ENCODE assay signal across 8 cellular contexts in genomic region chr6:31945507-31946369, GRCh38. TPM values are rescaled to one million over a fixed set of nuclear protein-coding genes. Genes with fewer than 3 reads are reported as not detected.
A peak's percentile ranks its signal among the peaks of the same experiment; 100 is the strongest.
DNase-seq lines count a peak whose midpoint lies in the region; ATAC-seq, FAIRE-seq and TF ChIP-seq lines count a peak whose summit lies in the region.

CFB (plus strand) TSS chr6:31946095; CDS start chr6:31946222, 127 bp downstream.

- no TSS peak for BruUV-seq in endothelial cell of umbilical vein (replicated peaks; lab: Mats Ljungman, UMichigan)

- H3K4me1 ChIP-seq in ACC112 (ENCODE audit: control insufficient read depth, insufficient read depth, low read length, unreplicated experiment) (peaks cover 43% of the 10 kb centered on the region), endothelial cell of umbilical vein (ENCODE audit: control insufficient read depth, extremely low read depth, insufficient read depth, low read length) (peaks cover 3% of the 10 kb centered on the region)

- H3K4me3 ChIP-seq in ACC112 (ENCODE audit: low read depth, low read length), result peak within 1 kb of the TSS; percentile 73
- peak within 1 kb of the TSS; percentile 38 for H3K4me3 ChIP-seq in MG63
- H3K4me3 ChIP-seq in endothelial cell of umbilical vein (replicated peaks in 1 of 3; ENCODE audit: insufficient read depth in 1 of 3, low read depth in 1 of 3, low read length in 3 of 3), result no peak within 1 kb of the TSS

- H3K9ac ChIP-seq in endothelial cell of umbilical vein (replicated peaks; ENCODE audit: extremely low read depth, insufficient read depth, low read length), result no peak within 1 kb of the TSS

- POLR2A ChIA-PET in endothelial cell of umbilical vein (lab: Charles Lee), result interaction anchor here (0.6 kb wide), 2 partner anchors 38 to 164 kb away, joined by 9 to 11 read pairs; no protein-coding TSS in a partner anchor

- no peak within 1 kb of the TSS for H3K4me2 ChIP-seq in endothelial cell of umbilical vein (ENCODE audit: insufficient read depth, low read length)

- peak within 1 kb of the TSS; percentile 91 for H3K27ac ChIP-seq in ACC112 (ENCODE audit: low read depth, low read length)
- no peak within 1 kb of the TSS for H3K27ac ChIP-seq in endothelial cell of umbilical vein (ENCODE audit: insufficient read depth, low read depth, low read length)

- H3K36me3 ChIP-seq in ACC112 (ENCODE audit: insufficient read depth, low read length) (no peaks in the 10 kb centered on the region), MG63 (no peaks in the 10 kb centered on the region), endothelial cell of umbilical vein (ENCODE audit: control insufficient read depth in 2 of 2, extremely low read depth in 1 of 2, insufficient read depth in 2 of 2, low read length in 2 of 2) (no peaks in the 10 kb centered on the region)

- intact Hi-C loops in endothelial cell of umbilical vein (cut with micrococcal nuclease), result no loop called here

- H3K9me3 ChIP-seq in MG63, result no peaks in the 10 kb centered on the region
- H3K9me3 ChIP-seq in endothelial cell of umbilical vein (replicated peaks; ENCODE audit: control insufficient read depth, insufficient read depth, low read length), result no peaks in the 10 kb centered on the region

- FAIRE-seq in endothelial cell of umbilical vein (lab: Jason Lieb, UNC), result peak; percentile 64

- CTCF ChIA-PET in endothelial cell of umbilical vein (lab: Charles Lee), result interaction anchor here (1.0 to 1.4 kb wide), 3 partner anchors 12 to 44 kb away, joined by 3 to 4 read pairs (median 3); partner anchors contain the start of gene ZBTB12

- peak; percentile 89 for DNase-seq in MG63
- peak; percentile 56 for DNase-seq in endothelial cell of umbilical vein (ENCODE audit: low read depth, low spot score)
- peak; percentile 66 for DNase-seq in myocyte (ENCODE audit: low read depth)
- DNase-seq in activated CD4-positive, CD25-positive, alpha-beta regulatory T cell (lab: John Stamatoyannopoulos, UW), result no peak

- TF ChIP-seq CTCF in endothelial cell of umbilical vein (IDR thresholded peaks at IDR 0.05; ENCODE audit: extremely low read depth in 1 of 2, insufficient read depth in 1 of 2, low read depth in 1 of 2, low read length in 2 of 2), result no peak

- dilution Hi-C loops in endothelial cell of umbilical vein (cut with MboI; ENCODE audit: extremely low pct_ligation_motif_present, low sequenced_read_pairs), result no loop called here

- H3K79me2 ChIP-seq in ACC112 (ENCODE audit: control insufficient read depth, insufficient read depth, low read length, unreplicated experiment), result peaks cover 5% of the 10 kb centered on the region
- no peaks in the 10 kb centered on the region for H3K79me2 ChIP-seq in endothelial cell of umbilical vein (ENCODE audit: control insufficient read depth, insufficient read depth, low read length)

- peak within 1 kb of the TSS; percentile 35 for H2AFZ ChIP-seq in ACC112 (ENCODE audit: low read length, unreplicated experiment)
- H2AFZ ChIP-seq in endothelial cell of umbilical vein (ENCODE audit: low read depth, low read length), result peak within 1 kb of the TSS; percentile 81

- no peak for ATAC-seq in GM19324 (IDR thresholded peaks at IDR 0.05; ENCODE audit: low FRiP score, unreplicated experiment)
- ATAC-seq in HG03432 (IDR thresholded peaks at IDR 0.05; ENCODE audit: unreplicated experiment), result no peak
- no peak for ATAC-seq in HG02973 (IDR thresholded peaks at IDR 0.05; ENCODE audit: unreplicated experiment)

- H4K20me1 ChIP-seq in endothelial cell of umbilical vein (replicated peaks; ENCODE audit: control insufficient read depth, extremely low read depth, insufficient read depth, low read length), result no peaks in the 10 kb centered on the region

- TF ChIP-seq POLR2A in endothelial cell of umbilical vein (IDR thresholded peaks at IDR 0.05; ENCODE audit: low read depth, low read length), result no peak

- H3K9me1 ChIP-seq in endothelial cell of umbilical vein (replicated peaks; ENCODE audit: control insufficient read depth, extremely low read depth, insufficient read depth, low read length), result no peaks in the 10 kb centered on the region

- H3K27me3 ChIP-seq in ACC112 (ENCODE audit: insufficient read depth, low read length) (no peaks in the 10 kb centered on the region), MG63 (no peaks in the 10 kb centered on the region), endothelial cell of umbilical vein (ENCODE audit: control insufficient read depth in 2 of 2, insufficient read depth in 2 of 2, low read length in 2 of 2) (peaks cover 3 to 11% of the 10 kb centered on the region in 2 experiments)

TF ChIP-seq in endothelial cell of umbilical vein, 7 proteins besides CTCF, POLR2A, EP300 and RAD21:
- TF ChIP-seq JUN (IDR thresholded peaks at IDR 0.05; ENCODE audit: borderline replicate concordance, insufficient read depth, insufficient read length, low read depth), result no peak
- no peak for TF ChIP-seq GATA2 (IDR thresholded peaks at IDR 0.05; ENCODE audit: insufficient read depth, insufficient read length, low read depth, low read length)
- no peak for TF ChIP-seq FOS (IDR thresholded peaks at IDR 0.05; ENCODE audit: borderline replicate concordance, insufficient read depth, low read length)
- TF ChIP-seq, protein P1, sequence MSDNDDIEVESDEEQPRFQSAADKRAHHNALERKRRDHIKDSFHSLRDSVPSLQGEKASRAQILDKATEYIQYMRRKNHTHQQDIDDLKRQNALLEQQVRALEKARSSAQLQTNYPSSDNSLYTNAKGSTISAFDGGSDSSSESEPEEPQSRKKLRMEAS (IDR thresholded peaks at IDR 0.05; ENCODE audit: insufficient read depth, insufficient read length), result no peak
- no peak for TF ChIP-seq EZH2 (IDR thresholded peaks at IDR 0.05; ENCODE audit: borderline replicate concordance, low read depth, low read length, severe bottlenecking)

RNA-seq across cellular contexts. Expression of gene CFB, which starts in this region (rescaled TPM):
- total RNA-seq in MG63 (2014; rRNA removed; shearing (Covaris generic); ENCODE audit: low replicate concordance), result 2.2 and 6.9 TPM in 2 replicates
- 0.51 and 1.5 TPM in 2 replicates for total RNA-seq in endothelial cell of umbilical vein
- polyA plus RNA-seq in endothelial cell of umbilical vein, result 0.87 and 1.0 TPM in 2 replicates
- 0.65 and 0.93 TPM in 2 replicates for polyA plus RNA-seq in endothelial cell of umbilical vein (2011; cell fraction: cytosol; rRNA removed)
- polyA plus RNA-seq in endothelial cell of umbilical vein (2011; cell fraction: nucleus; rRNA removed), result 2.5 and 3.9 TPM in 2 replicates
- 1.1 and 1.8 TPM in 2 replicates for polyA plus RNA-seq in endothelial cell of umbilical vein (2012)
- 0.32 and 2.3 TPM in 2 replicates for polyA minus RNA-seq in endothelial cell of umbilical vein
- 30.2 TPM for polyA minus RNA-seq in endothelial cell of umbilical vein (2011; cell fraction: cytosol; rRNA and poly(A)+ RNA removed)
- polyA minus RNA-seq in endothelial cell of umbilical vein (2011; cell fraction: nucleus; rRNA and poly(A)+ RNA removed), result 1.3 and 1.9 TPM in 2 replicates
- 1.8 and 6.6 TPM in 2 replicates for total RNA-seq in myocyte
- 3.7 TPM for polyA plus RNA-seq in myocyte (2012)

Comparison
In these comparisons a context has a peak if more than half of its experiments do, and no peak if none do; other contexts are left out.
1. H3K4me3 ChIP-seq: peak in ACC112 (single experiment) and MG63 (single experiment); none in endothelial cell of umbilical vein (0 of 3).
2. DNase-seq: peak in MG63 (single experiment), endothelial cell of umbilical vein (single experiment) and myocyte (single experiment); none in activated CD4-positive, CD25-positive, alpha-beta regulatory T cell (0 of 4).